Comparison of ENCODE assay signal across 9 cellular contexts in the genomic region with DNA sequence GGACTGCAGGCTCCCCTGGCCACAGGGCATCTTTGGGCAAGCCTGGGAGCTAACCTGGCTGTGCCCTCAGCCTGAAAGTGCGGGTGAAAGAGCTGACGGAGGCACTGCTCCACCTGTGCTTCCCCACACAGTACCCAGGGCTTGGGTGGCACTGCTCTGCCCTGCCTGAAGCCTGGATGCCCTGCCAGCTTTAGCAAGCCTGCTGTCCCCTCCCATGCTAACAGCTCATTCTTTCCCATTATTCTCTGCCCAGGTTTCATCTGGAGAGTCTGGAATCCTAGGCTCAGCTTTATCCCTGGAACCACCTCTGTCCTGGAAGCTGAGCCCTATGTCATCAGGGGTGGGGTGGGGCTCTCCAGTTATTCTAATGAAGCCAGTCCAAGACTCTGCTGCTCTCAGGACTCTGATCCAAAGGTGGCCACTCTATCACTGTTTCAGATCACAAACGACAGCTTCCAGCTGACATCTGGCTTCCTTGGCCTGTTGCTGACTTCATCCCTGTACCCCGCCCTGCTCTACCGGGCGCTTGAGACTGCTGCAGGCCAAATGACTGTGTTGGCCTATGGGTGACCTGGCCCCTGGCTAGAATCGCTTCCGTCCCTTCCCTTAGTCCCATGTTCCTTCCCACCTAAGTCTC. TPM values are rescaled to one million over a fixed set of nuclear protein-coding genes. Genes with fewer than 3 reads are reported as not detected.
DNase-seq lines count a peak whose midpoint lies in the region; ATAC-seq and TF ChIP-seq lines count a peak whose summit lies in the region.
"Had no signal": no experiment of that assay in that cellular context is flagged by ENCODE, and none has a peak within 500 bp of the region (broad histone marks: within the 10 kb centered on the region; RNA-seq: fewer than 3 reads in every experiment).

No MANE protein-coding gene starts in this region.

- peaks cover 7% of the 10 kb centered on the region for H3K27me3 Mint-ChIP-seq in endothelial cell (ENCODE audit: unreplicated experiment)

- H3K36me3 ChIP-seq in ACC112 (ENCODE audit: insufficient read depth, low read length), result peaks cover 4% of the 10 kb centered on the region; the same call in 1 of the 2 replicates

- peaks cover 47% of the 10 kb centered on the region for H3K4me1 Mint-ChIP-seq in endothelial cell (ENCODE audit: unreplicated experiment)

- H2AFZ ChIP-seq in ACC112 (ENCODE audit: low read length, unreplicated experiment), result no peak overlapping the region

- TF ChIP-seq CTCF in endothelial cell (IDR thresholded peaks at IDR 0.05; ENCODE audit: unreplicated experiment), result no peak

- no peaks in the 10 kb centered on the region for H3K27me3 ChIP-seq in ACC112 (ENCODE audit: insufficient read depth, low read length)

- peaks cover 41% of the 10 kb centered on the region for H3K4me1 ChIP-seq in ACC112 (ENCODE audit: control insufficient read depth, insufficient read depth, low read length, unreplicated experiment)

- H3K4me3 ChIP-seq in ACC112 (ENCODE audit: low read depth, low read length), result no peak overlapping the region

- peaks cover 29% of the 10 kb centered on the region for H3K36me3 Mint-ChIP-seq in endothelial cell (ENCODE audit: low read depth, unreplicated experiment)

- DNase-seq in M059J (ENCODE audit: low read depth), result peak; percentile 89
- no peak for DNase-seq in endothelial cell (ENCODE audit: low spot score)
- peak; percentile 21 for DNase-seq in myocyte (ENCODE audit: low read depth)
- DNase-seq in nucleus accumbens (lab: John Stamatoyannopoulos, UW), result no peak
- DNase-seq in germinal center (ENCODE audit: low spot score), result no peak
- DNase-seq: DMS 273 treated with DMSO at 0.1 percent for 48 hours had no signal

- ATAC-seq in HG03025 (IDR thresholded peaks at IDR 0.05; ENCODE audit: low FRiP score, unreplicated experiment) (no peak), HG03039 (IDR thresholded peaks at IDR 0.05; ENCODE audit: unreplicated experiment) (no peak)

- peak overlapping the region; percentile 34 for H3K4me3 Mint-ChIP-seq in endothelial cell (ENCODE audit: unreplicated experiment)

- H3K27ac ChIP-seq in ACC112 (ENCODE audit: low read depth, low read length), result peak overlapping the region; percentile 68

- H3K79me2 ChIP-seq in ACC112 (ENCODE audit: control insufficient read depth, insufficient read depth, low read length, unreplicated experiment), result no peaks in the 10 kb centered on the region

- H3K27ac Mint-ChIP-seq in endothelial cell (ENCODE audit: unreplicated experiment), result peak overlapping the region; percentile 53

- H3K9me3 Mint-ChIP-seq in endothelial cell (ENCODE audit: unreplicated experiment), result no peaks in the 10 kb centered on the region

RNA-seq across cellular contexts. Expression of gene HIC1, which starts 29.3 kb away (rescaled TPM):
- 2.2 and 3.7 TPM in 2 replicates for total RNA-seq in M059J (2014; rRNA removed; shearing (Covaris generic))
- 0.72 TPM for total RNA-seq in endothelial cell (ENCODE audit: unreplicated experiment)
- total RNA-seq in myocyte, result 2.9 and 6.8 TPM in 2 replicates
- polyA plus RNA-seq in myocyte (2012), result 1.9 TPM

RNA-seq across cellular contexts. Expression of gene OVCA2, which starts 42.4 kb away (rescaled TPM):
- total RNA-seq in M059J (2014; rRNA removed; shearing (Covaris generic)), result 18.9 and 24.0 TPM in 2 replicates
- total RNA-seq in endothelial cell (ENCODE audit: unreplicated experiment), result 32.7 TPM
- 43.9 and 53.7 TPM in 2 replicates for total RNA-seq in myocyte
- polyA plus RNA-seq in myocyte (2012), result 40.9 TPM

RNA-seq across cellular contexts. Expression of gene DPH1, which starts 54.3 kb away (rescaled TPM):
- total RNA-seq in M059J (2014; rRNA removed; shearing (Covaris generic)), result 28.0 and 29.5 TPM in 2 replicates
- total RNA-seq in endothelial cell (ENCODE audit: unreplicated experiment) (27.1 TPM), myocyte (36.1 and 39.4 TPM in 2 replicates)
- polyA plus RNA-seq in myocyte (2012), result 42.4 TPM

RNA-seq across cellular contexts. Expression of gene RTN4RL1, which starts 59.1 kb away (rescaled TPM):
- total RNA-seq in M059J (2014; rRNA removed; shearing (Covaris generic)), result 0.12 and 0.67 TPM in 2 replicates
- not detected for total RNA-seq in endothelial cell (ENCODE audit: unreplicated experiment)
- total RNA-seq in myocyte, result 0.96 and 1.9 TPM in 2 replicates
- 0.29 TPM for polyA plus RNA-seq in myocyte (2012)

Comparison
In these comparisons a context has a peak if more than half of its experiments do, and no peak if none do; other contexts are left out.
1. DNase-seq: peak in M059J (single experiment) and myocyte (single experiment); none in endothelial cell (single experiment), nucleus accumbens (0 of 56) and germinal center (single experiment).